ENCODE assay signal across 8 cellular contexts in genomic region chr5:134649163-134649916, GRCh38. TPM values are rescaled to one million over a fixed set of nuclear protein-coding genes. Genes with fewer than 3 reads are reported as not detected.
DNase-seq lines count a peak whose midpoint lies in the region; ATAC-seq and TF ChIP-seq lines count a peak whose summit lies in the region.

No MANE protein-coding gene starts in this region.

- H4K20me1 ChIP-seq in OCI-LY1 (ENCODE audit: insufficient read depth, low read length): no peaks in the 10 kb centered on the region

- no peaks in the 10 kb centered on the region for H3K9me2 ChIP-seq in OCI-LY1 (ENCODE audit: low read depth, low read length)

- H3K4me3 ChIP-seq in BJ (ENCODE audit: low read depth, low read length) (peak overlapping the region; percentile 99), OCI-LY1 (ENCODE audit: low read depth, low read length, poor library complexity, severe bottlenecking) (peak overlapping the region; percentile 92), lower leg skin (ENCODE audit: low read depth, poor library complexity, severe bottlenecking) (peak overlapping the region; percentile 90), thymus (ENCODE audit: low read length) (peak overlapping the region; percentile 87)

- H3K4me1 ChIP-seq in OCI-LY1 (ENCODE audit: insufficient read depth, low read length, severe bottlenecking): peaks cover 25% of the 10 kb centered on the region
- H3K4me1 ChIP-seq in thymus (ENCODE audit: control insufficient read depth, insufficient read depth, low read length): no peaks in the 10 kb centered on the region

- H3K36me3 Mint-ChIP-seq in central memory CD8-positive, alpha-beta T cell (ENCODE audit: insufficient read depth): peaks cover 8% of the 10 kb centered on the region

- DNase-seq in BJ (ENCODE audit: low read depth): no peak
- no peak for DNase-seq in central memory CD8-positive, alpha-beta T cell (ENCODE audit: low spot score in 2 of 2)
- DNase-seq in lower leg skin (ENCODE audit: low spot score in 2 of 2): no peak
- no peak for DNase-seq in GM19240 (ENCODE audit: insufficient read length, low spot score)

- H3K27ac Mint-ChIP-seq in central memory CD8-positive, alpha-beta T cell (ENCODE audit: low read depth): peak overlapping the region; percentile 99

- H2AFZ ChIP-seq in OCI-LY1 (ENCODE audit: low read length): no peak overlapping the region

- peaks cover 25% of the 10 kb centered on the region for H3K79me2 ChIP-seq in OCI-LY1 (ENCODE audit: insufficient read depth, low read length)

- peak; percentile 13 for ATAC-seq in GM21526 (IDR thresholded peaks at IDR 0.05; ENCODE audit: low FRiP score, unreplicated experiment)
- ATAC-seq in central memory CD8-positive, alpha-beta T cell (replicated peaks; ENCODE audit: extremely low read depth, poor library complexity, severe bottlenecking): no peak
- no peak for ATAC-seq in HG02840 (IDR thresholded peaks at IDR 0.05; ENCODE audit: low FRiP score, unreplicated experiment)

- TF ChIP-seq POLR2A in lower leg skin (IDR thresholded peaks at IDR 0.05): no peak

- peak overlapping the region; percentile 97 for H3K4me3 Mint-ChIP-seq in central memory CD8-positive, alpha-beta T cell

- no peaks in the 10 kb centered on the region for H3K27me3 ChIP-seq in BJ (ENCODE audit: control insufficient read depth, insufficient read depth, low read length)
- H3K27me3 ChIP-seq in OCI-LY1 (ENCODE audit: insufficient read depth, low read length): no peaks in the 10 kb centered on the region
- H3K27me3 ChIP-seq in thymus (ENCODE audit: control insufficient read depth, insufficient read depth): no peaks in the 10 kb centered on the region

- H3K4me1 Mint-ChIP-seq in central memory CD8-positive, alpha-beta T cell: peaks cover 21% of the 10 kb centered on the region

- H3K4me2 ChIP-seq in OCI-LY1 (ENCODE audit: low read length): peak overlapping the region; percentile 73

- no peaks in the 10 kb centered on the region for H3K27me3 Mint-ChIP-seq in central memory CD8-positive, alpha-beta T cell

- peak overlapping the region; percentile 86 for H3K9ac ChIP-seq in OCI-LY1 (ENCODE audit: low read length)

- intact Hi-C loops in lower leg skin (cut with DNase I; ENCODE audit: low total_unique reads): no loop called here

- H3K9me3 Mint-ChIP-seq in central memory CD8-positive, alpha-beta T cell: no peaks in the 10 kb centered on the region

- H3F3A ChIP-seq in OCI-LY1 (ENCODE audit: insufficient read depth, low read length): no peaks in the 10 kb centered on the region

- H3K36me3 ChIP-seq in BJ (ENCODE audit: control insufficient read depth, insufficient read depth, low read length) (peaks cover 3% of the 10 kb centered on the region), OCI-LY1 (ENCODE audit: insufficient read depth, low read length) (0 out of 2 replicates have a peak, but pooled peaks cover under 1% of the 10 kb centered on the region), thymus (ENCODE audit: control insufficient read depth, insufficient read depth) (peaks cover 3% of the 10 kb centered on the region)

- peak overlapping the region; percentile 95 for H3K27ac ChIP-seq in OCI-LY1 (ENCODE audit: low read depth, low read length, poor library complexity, severe bottlenecking)
- H3K27ac ChIP-seq in thymus (ENCODE audit: low read depth): peak overlapping the region; percentile 97

- CTCF ChIA-PET in BJ (lab: Yijun Ruan, JAX): interaction anchor here (0.5 kb wide), 1 partner anchor 7 kb away, joined by 3 read pairs; no protein-coding TSS in a partner anchor

- TF ChIP-seq CTCF in BJ (IDR thresholded peaks at IDR 0.05; ENCODE audit: insufficient read depth, low read depth, low read length): no peak
- no peak for TF ChIP-seq CTCF in OCI-LY1 (IDR thresholded peaks at IDR 0.05; ENCODE audit: low read length)
- TF ChIP-seq CTCF in lower leg skin (IDR thresholded peaks at IDR 0.05): no peak

- H3K9me3 ChIP-seq in OCI-LY1 (ENCODE audit: low read length): no peaks in the 10 kb centered on the region
- H3K9me3 ChIP-seq in thymus (ENCODE audit: control insufficient read depth): no peaks in the 10 kb centered on the region

- POLR2A ChIA-PET in BJ (lab: Charles Lee): no interaction called here

- WGBS in lower leg skin, 2 donors: 1 to 3% methylated on average over 14 to 18 of the region's 19 CpGs
- 6% methylated on average over 19 of the region's 19 CpGs for WGBS in thymus

RNA-seq across cellular contexts. Expression of gene SEC24A, which starts 0.8 kb away (rescaled TPM):
- polyA plus RNA-seq in BJ (2011; rRNA removed) (27.9 and 35.0 TPM in 2 replicates), thymus (6.4 TPM)
- 30.8 and 34.6 TPM in 2 replicates for polyA minus RNA-seq in BJ (2011; rRNA and poly(A)+ RNA removed)
- 10 to 100 TPM; 11.1 to 19.0 (median 13.5) TPM for total RNA-seq in lower leg skin

RNA-seq across cellular contexts. Expression of gene SAR1B, which starts 16.7 kb away (rescaled TPM):
- polyA plus RNA-seq in BJ (2011; rRNA removed) (23.1 and 49.5 TPM in 2 replicates), thymus (27.2 TPM)
- 27.5 and 31.3 TPM in 2 replicates for polyA minus RNA-seq in BJ (2011; rRNA and poly(A)+ RNA removed)
- total RNA-seq in lower leg skin: 10 to 100 TPM; 33.0 to 42.4 (median 40.7) TPM
